In genomic region chr11:5605849-5606248, GRCh38 we compare ENCODE assay signal across 9 cellular contexts. TPM values are rescaled to one million over a fixed set of nuclear protein-coding genes. Genes with fewer than 3 reads are reported as not detected.
A peak's percentile ranks its signal among the peaks of the same experiment; 100 is the strongest.
DNase-seq lines count a peak whose midpoint lies in the region; ATAC-seq and TF ChIP-seq lines count a peak whose summit lies in the region.
"Had no signal": no experiment of that assay in that cellular context is flagged by ENCODE, and none has a peak within 500 bp of the region (broad histone marks: within the 10 kb centered on the region; RNA-seq: fewer than 3 reads in every experiment).

No MANE protein-coding gene starts in this region.

- peaks cover 4% of the 10 kb centered on the region for H3K4me1 ChIP-seq in fibroblast of lung (ENCODE audit: control insufficient read depth, extremely low read depth, insufficient read depth, low read length)

- H3K27me3 ChIP-seq in fibroblast of lung (ENCODE audit: control insufficient read depth, insufficient read depth, low read length) = no peaks in the 10 kb centered on the region

- H3K27ac ChIP-seq in fibroblast of lung (ENCODE audit: insufficient read depth, low read length) = no peak overlapping the region

- no peak overlapping the region for H3K4me2 ChIP-seq in fibroblast of lung (ENCODE audit: extremely low read depth, insufficient read depth, low read length)

- H3K36me3 ChIP-seq in fibroblast of lung (ENCODE audit: control insufficient read depth, insufficient read depth, low read length) = no peaks in the 10 kb centered on the region

- DNase-seq in ACHN (peak; percentile 23), M059J (ENCODE audit: low read depth) (peak; percentile 98), fibroblast of lung (ENCODE audit: low read depth in 2 of 2) (peak; percentile 86 to 91), C1 segment of cervical spinal cord (lab: John Stamatoyannopoulos, UW) (no peak)
- no peak for DNase-seq in activated T-cell treated with anti-CD3 and anti-CD28 coated beads, Interleukin-2, amount 50 U/mL, for 48 hours
- DNase-seq: NCI-H446 had no signal

- H3K9ac ChIP-seq in fibroblast of lung (ENCODE audit: insufficient read depth, low read length) = no peak overlapping the region

- no peak for TF ChIP-seq CTCF in fibroblast of lung (conservative IDR thresholded peaks at IDR 0.05 in 1 of 2, IDR thresholded peaks at IDR 0.05 in 1 of 2; ENCODE audit: low read depth in 1 of 2, low read length in 2 of 2)

- in situ Hi-C loops in ACHN (cut with HindIII; ENCODE audit: low pct_ligation_motif_present, low pct_unique_long_range_greater_than_20kb, low sequenced_read_pairs) = no loop called here

- H3K9me3 ChIP-seq in fibroblast of lung (ENCODE audit: control insufficient read depth, insufficient read depth, low read depth, low read length) = no peaks in the 10 kb centered on the region

- ATAC-seq in HG03175 (IDR thresholded peaks at IDR 0.05; ENCODE audit: unreplicated experiment) = no peak

- H3K4me3 ChIP-seq in fibroblast of lung (replicated peaks in 1 of 4; ENCODE audit: control extremely low read depth in 1 of 4, insufficient read depth in 1 of 4, low read depth in 3 of 4, low read length in 4 of 4) = no peak overlapping the region

- no peaks in the 10 kb centered on the region for H3K79me2 ChIP-seq in fibroblast of lung (ENCODE audit: control insufficient read depth, insufficient read depth, low read length)

- H4K20me1 ChIP-seq in fibroblast of lung (ENCODE audit: control insufficient read depth, extremely low read depth, insufficient read depth, low read length) = no peaks in the 10 kb centered on the region

- no peak overlapping the region for H2AFZ ChIP-seq in fibroblast of lung (ENCODE audit: low read length)

RNA-seq across cellular contexts. Expression of gene TRIM6, which starts 9.4 kb away (rescaled TPM):
- total RNA-seq in M059J (2014; rRNA removed; shearing (Covaris generic)) = 9.6 and 24.7 TPM in 2 replicates
- 4.9 and 8.6 TPM in 2 replicates for total RNA-seq in fibroblast of lung
- 8.2 and 13.8 TPM in 2 replicates for polyA plus RNA-seq in fibroblast of lung
- 4.3 and 6.2 TPM in 2 replicates for polyA plus RNA-seq in fibroblast of lung (2012)
- polyA minus RNA-seq in fibroblast of lung (ENCODE audit: low replicate concordance) = 1.6 and 1.7 TPM in 2 replicates

RNA-seq across cellular contexts. Expression of gene TRIM34, which starts 19.0 kb away (rescaled TPM):
- 13.2 and 22.2 TPM in 2 replicates for total RNA-seq in M059J (2014; rRNA removed; shearing (Covaris generic))
- total RNA-seq in fibroblast of lung = 11.3 and 17.8 TPM in 2 replicates
- 13.6 and 18.5 TPM in 2 replicates for polyA plus RNA-seq in fibroblast of lung
- polyA plus RNA-seq in fibroblast of lung (2012) = 7.1 and 7.9 TPM in 2 replicates
- 1.7 and 5.5 TPM in 2 replicates for polyA minus RNA-seq in fibroblast of lung (ENCODE audit: low replicate concordance)

RNA-seq across cellular contexts. Expression of gene OR52B6, which starts 25.2 kb away (rescaled TPM):
- total RNA-seq in M059J (2014; rRNA removed; shearing (Covaris generic)) = not detected in 2 replicates
- total RNA-seq in fibroblast of lung = not detected in 2 replicates
- polyA plus RNA-seq in fibroblast of lung = not detected in 2 replicates
- not detected in 2 replicates for polyA plus RNA-seq in fibroblast of lung (2012)
- polyA minus RNA-seq in fibroblast of lung (ENCODE audit: low replicate concordance) = not detected in 2 replicates
- total RNA-seq: cerebellum; T-helper 1 cell treated with Interleukin-12 subunit alpha and Interleukin-12 subunit beta and Interleukin-4 antibody, amounts not matched to agents 30 ng/mL and 1 ng/mL, for 36 hours had no signal

RNA-seq across cellular contexts. Expression of gene OR52H1, which starts 57.5 kb away (rescaled TPM):
- total RNA-seq in M059J (2014; rRNA removed; shearing (Covaris generic)) = not detected in 2 replicates
- total RNA-seq in fibroblast of lung = 0.50 and 0.51 TPM in 2 replicates
- polyA plus RNA-seq in fibroblast of lung = not detected in 2 replicates
- not detected in 2 replicates for polyA plus RNA-seq in fibroblast of lung (2012)
- polyA minus RNA-seq in fibroblast of lung (ENCODE audit: low replicate concordance) = 8.1 TPM in 1 of 2 replicates, not detected in the other

Comparison
In these comparisons a context has a peak if more than half of its experiments do, and no peak if none do; other contexts are left out.
1. DNase-seq: peak in ACHN (single experiment), M059J (single experiment) and fibroblast of lung (2 of 2); none in C1 segment of cervical spinal cord (0 of 14) and activated T-cell treated with anti-CD3 and anti-CD28 coated beads, Interleukin-2, amount 50 U/mL, for 48 hours (0 of 2).